ENCODE assay signal across 12 cellular contexts in genomic region chr16:10835281-10835931, GRCh38. TPM values are rescaled to one million over a fixed set of nuclear protein-coding genes. Genes with fewer than 3 reads are reported as not detected.
DNase-seq lines count a peak whose midpoint lies in the region; ATAC-seq, FAIRE-seq and TF ChIP-seq lines count a peak whose summit lies in the region.
"Had no signal": no experiment of that assay in that cellular context is flagged by ENCODE, and none has a peak within 500 bp of the region (broad histone marks: within the 10 kb centered on the region; RNA-seq: fewer than 3 reads in every experiment).

No MANE protein-coding gene starts in this region.

- H2BK15ac ChIP-seq in neuronal stem cell (ENCODE audit: low read length): no peak overlapping the region

- H3K27me3 ChIP-seq in neuronal stem cell (ENCODE audit: control insufficient read depth in 3 of 3, insufficient read depth in 3 of 3, low read depth in 1 of 3, low read length in 3 of 3): peaks cover 0 to 23% (median 0%) of the 10 kb centered on the region in 3 experiments
- H3K27me3 ChIP-seq: suprapubic skin had no signal

- H2BK5ac ChIP-seq in neuronal stem cell (ENCODE audit: low read length): no peak overlapping the region

- no peak overlapping the region for H3K14ac ChIP-seq in neuronal stem cell (ENCODE audit: low read length)

- no peak overlapping the region for H2BK120ac ChIP-seq in neuronal stem cell (ENCODE audit: low read depth, low read length)

- no peaks in the 10 kb centered on the region for H3K79me1 ChIP-seq in neuronal stem cell (ENCODE audit: low read depth, low read length)

- peak overlapping the region; percentile 4 for H4K8ac ChIP-seq in neuronal stem cell (ENCODE audit: low read depth, low read length)

- H3K9me3 ChIP-seq in neuronal stem cell (replicated peaks in 1 of 2; ENCODE audit: control insufficient read depth in 2 of 2, insufficient read depth in 1 of 2, low read depth in 1 of 2, low read length in 2 of 2): no peaks in the 10 kb centered on the region
- H3K9me3 ChIP-seq: suprapubic skin had no signal

- no peak overlapping the region for H3K4me3 ChIP-seq in neuronal stem cell (ENCODE audit: low read length in 2 of 2)
- H3K4me3 ChIP-seq: suprapubic skin had no signal

- H4K91ac ChIP-seq in neuronal stem cell (ENCODE audit: low read depth, low read length, poor library complexity): peak overlapping the region; percentile 66

- H2AFZ ChIP-seq in neuronal stem cell (ENCODE audit: low read length): no peak overlapping the region

- H3K18ac ChIP-seq in neuronal stem cell (ENCODE audit: low read length): peak overlapping the region; percentile 41

- H2AK5ac ChIP-seq in neuronal stem cell (ENCODE audit: low read depth, low read length): peak overlapping the region; percentile 25

- peak overlapping the region; percentile 14 for H3K4ac ChIP-seq in neuronal stem cell (ENCODE audit: low read length)

- FAIRE-seq in GM19239 (lab: Jason Lieb, UNC): peak; percentile 94

- no peak overlapping the region for H3K4me2 ChIP-seq in neuronal stem cell (ENCODE audit: insufficient read depth, low read length, poor library complexity, severe bottlenecking)

- no peak for TF ChIP-seq CTCF in RWPE1 (conservative IDR thresholded peaks at IDR 0.05; ENCODE audit: low read depth)

- POLR2A ChIA-PET in RWPE1 (lab: Yijun Ruan, JAX; ENCODE audit: low non-redundant PET): no interaction called here

- H2BK12ac ChIP-seq in neuronal stem cell (ENCODE audit: low read length): no peak overlapping the region

- CTCF ChIA-PET in RWPE1 (lab: Yijun Ruan, JAX): no interaction called here

- H3K9ac ChIP-seq in neuronal stem cell (ENCODE audit: low read depth, low read length, poor library complexity): no peak overlapping the region

- peaks cover 0 to 2% of the 10 kb centered on the region in 2 donors for H3K4me1 ChIP-seq in neuronal stem cell (ENCODE audit: control insufficient read depth in 2 of 2, insufficient read depth in 1 of 2, low read depth in 1 of 2, low read length in 2 of 2)

- peak; percentile 57 for ATAC-seq in GM18508 (IDR thresholded peaks at IDR 0.05; ENCODE audit: insufficient read depth, unreplicated experiment)
- ATAC-seq in HG03097 (IDR thresholded peaks at IDR 0.05; ENCODE audit: low FRiP score, unreplicated experiment): peak; percentile 50
- no peak for ATAC-seq in HG03571 (IDR thresholded peaks at IDR 0.05; ENCODE audit: unreplicated experiment)
- ATAC-seq: SK-N-SH treated with all-trans-retinoic acid at 6 μM for 48 hours had no signal

- no peak overlapping the region for H3K23ac ChIP-seq in neuronal stem cell (ENCODE audit: low read depth, low read length, poor library complexity)

- H3K36me3 ChIP-seq in neuronal stem cell (replicated peaks in 1 of 2; ENCODE audit: control insufficient read depth in 2 of 2, insufficient read depth in 2 of 2, low read length in 2 of 2): no peaks in the 10 kb centered on the region
- H3K36me3 ChIP-seq: suprapubic skin had no signal

- H3K27ac ChIP-seq in neuronal stem cell (replicated peaks; ENCODE audit: low read length) (no peak overlapping the region), RWPE1 (no peak overlapping the region)
- H3K27ac ChIP-seq: suprapubic skin had no signal

- DNase-seq in GM19239 (ENCODE audit: insufficient read length, low spot score): no peak
- DNase-seq in neuronal stem cell (ENCODE audit: low spot score): no peak
- no peak for DNase-seq in NCI-H446 treated with DMSO at 0.1 percent for 48 hours (lab: John Stamatoyannopoulos, UW)
- no peak for DNase-seq in RWPE1 (ENCODE audit: low spot score)
- DNase-seq: amygdala; CD4-positive, alpha-beta memory T cell; NCI-H2029 had no signal

- no CpG with 5 or more reads among the region's 7 CpGs for WGBS in neuronal stem cell (ENCODE audit: extremely low coverage in 2 of 2, insufficient read length in 2 of 2, insufficient replicate concordance in 1 of 2), 2 donors

RNA-seq across cellular contexts. Expression of gene TVP23A, which starts 16.8 kb away (rescaled TPM):
- 4.9 TPM for polyA plus RNA-seq in neuronal stem cell (2013, experiment 1 of 2)
- 5.0 TPM for polyA plus RNA-seq in neuronal stem cell (2013, experiment 2 of 2)

RNA-seq across cellular contexts. Expression of gene CIITA, which starts 41.6 kb away (rescaled TPM):
- not detected for polyA plus RNA-seq in neuronal stem cell (2013, experiment 1 of 2)
- polyA plus RNA-seq in neuronal stem cell (2013, experiment 2 of 2): not detected
